19 cellular contexts compared by ENCODE assay signal in the genomic region with DNA sequence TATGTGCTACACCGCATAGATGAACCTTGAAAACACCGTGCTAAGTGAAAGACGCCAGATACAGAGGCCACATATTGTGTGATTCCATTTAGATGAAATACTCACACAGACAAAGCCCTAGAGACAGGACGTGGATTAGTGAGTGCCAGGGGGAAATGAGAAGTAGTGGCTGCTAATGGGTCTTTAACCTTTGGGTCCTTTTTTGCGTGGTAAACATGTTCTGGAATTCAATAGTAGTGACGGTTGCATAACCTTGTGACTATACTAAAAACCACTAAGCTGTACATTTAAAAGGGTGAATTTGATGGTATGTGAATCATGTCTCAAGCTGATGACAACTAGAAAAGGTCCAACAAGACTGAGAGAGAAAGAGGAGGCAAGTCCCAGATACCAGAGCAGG.
A peak's percentile ranks its signal among the peaks of the same experiment; 100 is the strongest.
DNase-seq lines count a peak whose midpoint lies in the region; ATAC-seq and TF ChIP-seq lines count a peak whose summit lies in the region.
"Had no signal": no experiment of that assay in that cellular context is flagged by ENCODE, and none has a peak within 500 bp of the region (broad histone marks: within the 10 kb centered on the region; RNA-seq: fewer than 3 reads in every experiment).

No MANE protein-coding gene starts in this region.

- H3K4me3 ChIP-seq in choroid plexus epithelial cell (ENCODE audit: low read depth, low read length) (no peak overlapping the region), retinal pigment epithelial cell (ENCODE audit: low read length) (no peak overlapping the region)
- H3K4me3 ChIP-seq: GM12878, GM23338, SJSA1 had no signal

- peak; percentile 8 for DNase-seq in CD1c-positive myeloid dendritic cell (ENCODE audit: extremely low spot score)
- DNase-seq in MV-4-11 (lab: John Stamatoyannopoulos, UW): peak; percentile 86
- DNase-seq in choroid plexus epithelial cell (ENCODE audit: low read depth): peak; percentile 48
- DNase-seq in retinal pigment epithelial cell (ENCODE audit: low read depth): peak; percentile 54
- no peak for DNase-seq in stimulated activated naive CD4-positive, alpha-beta T cell treated with Interleukin-2 at 50 U/mL for 16 hours (lab: John Stamatoyannopoulos, UW)
- no peak for DNase-seq in stimulated activated CD4-positive, alpha-beta T cell treated with anti-CD3 and anti-CD28 coated beads, Interleukin-4, amount 100 ng/mL, for 24 hours
- DNase-seq: DMS79, IMR-90, NCI-H1417, NCI-H1694 treated with DMSO at 0.1 percent for 48 hours, NCI-H2081 treated with DMSO at 0.1 percent for 48 hours, NCI-H446, NCI-H526 had no signal

- no peak for ATAC-seq in HG03439 (IDR thresholded peaks at IDR 0.05; ENCODE audit: unreplicated experiment)
- ATAC-seq: GM12878, GM23338, HCT116, Right ventricle myocardium inferior had no signal

- no peak for TF ChIP-seq CTCF in choroid plexus epithelial cell (conservative IDR thresholded peaks at IDR 0.05; ENCODE audit: low read depth, low read length)
- no peak for TF ChIP-seq CTCF in retinal pigment epithelial cell (conservative IDR thresholded peaks at IDR 0.05; ENCODE audit: low read depth, low read length)

Comparison
In these comparisons a context has a peak if more than half of its experiments do, and no peak if none do; other contexts are left out.
1. DNase-seq: peak in CD1c-positive myeloid dendritic cell (single experiment), MV-4-11 (single experiment), choroid plexus epithelial cell (single experiment) and retinal pigment epithelial cell (single experiment); none in stimulated activated naive CD4-positive, alpha-beta T cell treated with Interleukin-2 at 50 U/mL for 16 hours (single experiment) and stimulated activated CD4-positive, alpha-beta T cell treated with anti-CD3 and anti-CD28 coated beads, Interleukin-4, amount 100 ng/mL, for 24 hours (single experiment).